ENCODE assay signal across 28 cellular contexts in genomic region chr2:9439536-9439935, GRCh38. TPM values are rescaled to one million over a fixed set of nuclear protein-coding genes. Genes with fewer than 3 reads are reported as not detected.
A peak's percentile ranks its signal among the peaks of the same experiment; 100 is the strongest.
DNase-seq lines count a peak whose midpoint lies in the region; ATAC-seq and TF ChIP-seq lines count a peak whose summit lies in the region.
"Had no signal": no experiment of that assay in that cellular context is flagged by ENCODE, and none has a peak within 500 bp of the region (broad histone marks: within the 10 kb centered on the region; RNA-seq: fewer than 3 reads in every experiment).

No MANE protein-coding gene starts in this region.

- CTCF ChIA-PET in IMR-90 (lab: Yijun Ruan, JAX) = interaction anchor here (0.8 kb wide), 1 partner anchor 9 kb away, joined by 3 read pairs; no protein-coding TSS in a partner anchor

- BruUV-seq in IMR-90 (replicated peaks; lab: Mats Ljungman, UMichigan) = no TSS peak

- H2BK120ac ChIP-seq in IMR-90 (ENCODE audit: low read depth, low read length) = peak overlapping the region; percentile 100
- no peak overlapping the region for H2BK120ac ChIP-seq in mesenchymal stem cell (ENCODE audit: low read depth, low read length)

- H4K5ac ChIP-seq in IMR-90 (ENCODE audit: low read depth, low read length) = peak overlapping the region; percentile 100

- H2BK5ac ChIP-seq in IMR-90 (ENCODE audit: low read depth, low read length, poor library complexity, severe bottlenecking) (peak overlapping the region; percentile 100), mesenchymal stem cell (ENCODE audit: low read depth, low read length, poor library complexity, severe bottlenecking) (no peak overlapping the region)

- no peaks in the 10 kb centered on the region for H3K9me3 Mint-ChIP-seq in osteocyte (ENCODE audit: unreplicated experiment)
- H3K9me3 Mint-ChIP-seq in T-helper 2 cell treated with Interferon-gamma antibody and Interleukin-4, amounts not matched to agents 5 μg/mL and 100 μg/mL, for 36 hours = no peaks in the 10 kb centered on the region
- H3K9me3 Mint-ChIP-seq: CD4-positive, alpha-beta T cell; mesothelial cell of epicardium; naive thymus-derived CD4-positive, alpha-beta T cell had no signal

- H3K4me3 ChIP-seq in ACC112 (ENCODE audit: low read depth, low read length) (no peak overlapping the region), IMR-90 (ENCODE audit: insufficient read depth, low read depth, low read length) (no peak overlapping the region), mesenchymal stem cell (ENCODE audit: insufficient read depth in 1 of 2, low read depth in 1 of 2, low read length in 2 of 2) (no peak overlapping the region)
- H3K4me3 ChIP-seq: psoas muscle, sigmoid colon, SJCRH30, upper lobe of right lung had no signal

- H2AK5ac ChIP-seq in IMR-90 (ENCODE audit: low read depth, low read length) = peak overlapping the region; percentile 100
- no peak overlapping the region for H2AK5ac ChIP-seq in mesenchymal stem cell (ENCODE audit: low read length, severe bottlenecking)

- H3K79me1 ChIP-seq in IMR-90 (ENCODE audit: low read depth in 1 of 2, low read length in 2 of 2) (peaks cover 4% of the 10 kb centered on the region in 2 experiments; a peak in 3 of 4 replicates), mesenchymal stem cell (replicated peaks; ENCODE audit: low read length, poor library complexity, severe bottlenecking) (no peaks in the 10 kb centered on the region)

- no peaks in the 10 kb centered on the region for H3K79me2 ChIP-seq in ACC112 (ENCODE audit: control insufficient read depth, insufficient read depth, low read length, unreplicated experiment)

- H2BK15ac ChIP-seq in IMR-90 (ENCODE audit: low read depth, low read length) (peak overlapping the region; percentile 100; the same call in 1 of the 3 replicates), mesenchymal stem cell (ENCODE audit: low read depth, poor library complexity, severe bottlenecking) (no peak overlapping the region)

- peak overlapping the region; percentile 100 for H3K14ac ChIP-seq in IMR-90 (replicated peaks; ENCODE audit: low read depth, low read length)
- H3K14ac ChIP-seq in mesenchymal stem cell (ENCODE audit: low read length in 2 of 2) = no peak overlapping the region

- H2AFZ ChIP-seq in ACC112 (ENCODE audit: low read length, unreplicated experiment) (no peak overlapping the region), IMR-90 (replicated peaks; ENCODE audit: low read length, poor library complexity) (peak overlapping the region; percentile 71), mesenchymal stem cell (ENCODE audit: low read depth, low read length) (no peak overlapping the region)

- WGBS in IMR-90 (ENCODE audit: extremely low coverage in 2 of 2, insufficient read length in 1 of 2), 2 experiments = no CpG with 5 or more reads among the region's 1 CpG
- WGBS in mesenchymal stem cell = no CpG with 5 or more reads among the region's 1 CpG

- in situ Hi-C loops in IMR-90 (cut with MboI; ENCODE audit: low sequenced_read_pairs) = no loop called here

- H3K4me1 Mint-ChIP-seq in osteocyte (ENCODE audit: unreplicated experiment) = no peaks in the 10 kb centered on the region
- H3K4me1 Mint-ChIP-seq in T-helper 2 cell treated with Interferon-gamma antibody and Interleukin-4, amounts not matched to agents 5 μg/mL and 100 μg/mL, for 36 hours (ENCODE audit: low read depth) = no peaks in the 10 kb centered on the region
- H3K4me1 Mint-ChIP-seq: brain; mesothelial cell of epicardium; naive thymus-derived CD4-positive, alpha-beta T cell had no signal

- H3K36me3 Mint-ChIP-seq in osteocyte (ENCODE audit: unreplicated experiment) = peaks cover 48% of the 10 kb centered on the region
- peaks cover 42% of the 10 kb centered on the region for H3K36me3 Mint-ChIP-seq in T-helper 2 cell treated with Interferon-gamma antibody and Interleukin-4, amounts not matched to agents 5 μg/mL and 100 μg/mL, for 36 hours (ENCODE audit: low read depth)

- H4K20me1 ChIP-seq in IMR-90 (ENCODE audit: insufficient read depth, low read length) = peaks cover 13% of the 10 kb centered on the region; the same call in 1 of the 2 replicates

- H3K27me3 ChIP-seq in ACC112 (ENCODE audit: insufficient read depth, low read length) (no peaks in the 10 kb centered on the region), IMR-90 (ENCODE audit: control insufficient read depth, insufficient read depth, low read length) (no peaks in the 10 kb centered on the region), mesenchymal stem cell (ENCODE audit: control insufficient read depth in 1 of 2, insufficient read depth in 1 of 2, low read length in 2 of 2) (no peaks in the 10 kb centered on the region)
- H3K27me3 ChIP-seq: neutrophil, sigmoid colon, SJCRH30, upper lobe of right lung had no signal

- POLR2A ChIA-PET in IMR-90 (lab: Charles Lee; ENCODE audit: unreplicated experiment) = interaction anchor here (0.7 kb wide), 1 partner anchor 355 kb away, joined by 3 read pairs; no protein-coding TSS in a partner anchor

- H4K91ac ChIP-seq in IMR-90 (ENCODE audit: insufficient read depth, low read depth, low read length) (peak overlapping the region; percentile 99), mesenchymal stem cell (ENCODE audit: low read length) (no peak overlapping the region)

- no peak for TF ChIP-seq RAD21 in IMR-90 (IDR thresholded peaks at IDR 0.05; ENCODE audit: low read length)

- H3K4ac ChIP-seq in IMR-90 (ENCODE audit: low read depth, low read length) (peak overlapping the region; percentile 100), mesenchymal stem cell (ENCODE audit: low read depth in 1 of 2, low read length in 2 of 2) (no peak overlapping the region)

- H3K23ac ChIP-seq in IMR-90 (ENCODE audit: low read depth, low read length) (peak overlapping the region; percentile 99), mesenchymal stem cell (ENCODE audit: low read length in 2 of 2) (no peak overlapping the region)

- DNase-seq in IMR-90 (peak; percentile 61), mesenchymal stem cell (peak; percentile 45), osteocyte (ENCODE audit: extremely low spot score, unreplicated experiment) (no peak)
- DNase-seq in activated naive CD4-positive, alpha-beta T cell treated with anti-CD3 and anti-CD28 coated beads, Interleukin-2, amount 50 U/mL, for 16 hours = no peak
- no peak for DNase-seq in T-helper 2 cell treated with Interferon-gamma antibody and Interleukin-4, amounts not matched to agents 5 μg/mL and 100 μg/mL, for 36 hours (ENCODE audit: low spot score)
- DNase-seq: activated CD4-positive, alpha-beta T cell treated with anti-CD3 and anti-CD28 coated beads, Interleukin-2, amount 50 U/mL, for 48 hours; activated gamma-delta T cell treated with Interleukin-2 at 50 U/mL for 16 hours; activated T-cell treated with anti-CD3 and anti-CD28 coated beads, Interleukin-2, amount 50 U/mL, for 48 hours; CD4-positive, alpha-beta T cell; H7; KBM-7; naive thymus-derived CD4-positive, alpha-beta T cell; NCI-H1105; NCI-H187 treated with DMSO at 0.1 percent for 48 hours; NCI-H2171; psoas muscle; sigmoid colon; SJCRH30; stimulated activated CD4-positive, alpha-beta T cell treated with anti-CD3 and anti-CD28 coated beads, Interleukin-15, amount 100 ng/mL, for 24 hours; stimulated activated CD4-positive, alpha-beta T cell treated with anti-CD3 and anti-CD28 coated beads, Interleukin-4, amount 100 ng/mL, for 4 hours; T-helper 1 cell; upper lobe of right lung had no signal

- H3K9me3 ChIP-seq in IMR-90 (ENCODE audit: control insufficient read depth, insufficient read depth, low read length) (no peaks in the 10 kb centered on the region), mesenchymal stem cell (ENCODE audit: control insufficient read depth, low read length) (no peaks in the 10 kb centered on the region)
- H3K9me3 ChIP-seq: neutrophil, psoas muscle, sigmoid colon, SJCRH30, upper lobe of right lung had no signal

- intact Hi-C loops in IMR-90 (cut with micrococcal nuclease) = no loop called here

- ATAC-seq in IMR-90 (ENCODE audit: low read depth) (peak; percentile 25), GM18868 (IDR thresholded peaks at IDR 0.05; ENCODE audit: unreplicated experiment) (no peak)
- ATAC-seq: naive thymus-derived CD4-positive, alpha-beta T cell; psoas muscle; upper lobe of right lung had no signal

- no peaks in the 10 kb centered on the region for H3K27me3 Mint-ChIP-seq in osteocyte (ENCODE audit: unreplicated experiment)
- no peaks in the 10 kb centered on the region for H3K27me3 Mint-ChIP-seq in T-helper 2 cell treated with Interferon-gamma antibody and Interleukin-4, amounts not matched to agents 5 μg/mL and 100 μg/mL, for 36 hours (ENCODE audit: low read depth)
- H3K27me3 Mint-ChIP-seq: brain; CD4-positive, alpha-beta T cell; naive thymus-derived CD4-positive, alpha-beta T cell had no signal

- dilution Hi-C loops in IMR-90 (cut with HindIII; ENCODE audit: low sequenced_read_pairs, unreplicated experiment) = no loop called here

- TF ChIP-seq CTCF in IMR-90 (conservative IDR thresholded peaks at IDR 0.05; ENCODE audit: low read depth, low read length) (no peak), osteocyte (IDR thresholded peaks at IDR 0.05) (no peak)

- TF ChIP-seq POLR2A in IMR-90 (IDR thresholded peaks at IDR 0.05; ENCODE audit: low read depth, low read length) = no peak

- H3K56ac ChIP-seq in IMR-90 (ENCODE audit: extremely low read depth, insufficient read depth, low read length) = peak overlapping the region; percentile 87; the same call in 1 of the 2 replicates

- peak overlapping the region; percentile 85 for H2AK9ac ChIP-seq in IMR-90 (replicated peaks; ENCODE audit: low read depth, low read length, poor library complexity)

- peak overlapping the region; percentile 100 for H3K18ac ChIP-seq in IMR-90 (ENCODE audit: low read depth, low read length)
- H3K18ac ChIP-seq in mesenchymal stem cell (ENCODE audit: low read depth in 1 of 2, low read length in 2 of 2) = no peak overlapping the region

- H3K4me2 ChIP-seq in IMR-90 (ENCODE audit: low read depth, low read length) (peak overlapping the region; percentile 88), mesenchymal stem cell (ENCODE audit: low read length, poor library complexity, severe bottlenecking) (no peak overlapping the region)

- H3K27ac ChIP-seq in ACC112 (ENCODE audit: low read depth, low read length) (peak overlapping the region; percentile 77), IMR-90 (ENCODE audit: insufficient read depth, low read length) (peak overlapping the region; percentile 100), cingulate gyrus (ENCODE audit: low read depth, low read length) (peak overlapping the region; percentile 6), mesenchymal stem cell (ENCODE audit: low read length, poor library complexity, severe bottlenecking) (no peak overlapping the region)
- H3K27ac ChIP-seq: neutrophil, psoas muscle, sigmoid colon, SJCRH30, upper lobe of right lung had no signal

- H3K9ac ChIP-seq in IMR-90 (ENCODE audit: low read depth, low read length) (peak overlapping the region; percentile 77), mesenchymal stem cell (ENCODE audit: low read length) (peak overlapping the region; percentile 85)

- H3K4me1 ChIP-seq in ACC112 (ENCODE audit: control insufficient read depth, insufficient read depth, low read length, unreplicated experiment) = peaks cover 4% of the 10 kb centered on the region
- peaks cover 11% of the 10 kb centered on the region for H3K4me1 ChIP-seq in IMR-90 (ENCODE audit: control insufficient read depth, insufficient read depth, low read length)
- H3K4me1 ChIP-seq in mesenchymal stem cell (ENCODE audit: control insufficient read depth, insufficient read depth, low read depth, low read length) = no peaks in the 10 kb centered on the region
- H3K4me1 ChIP-seq: psoas muscle, sigmoid colon, SJCRH30, upper lobe of right lung had no signal

- H4K8ac ChIP-seq in IMR-90 (ENCODE audit: low read depth in 2 of 2, low read length in 2 of 2) (peak overlapping the region; percentile 82 to 100), mesenchymal stem cell (ENCODE audit: low read length) (no peak overlapping the region)

- H3K4me3 Mint-ChIP-seq in osteocyte (ENCODE audit: unreplicated experiment) = no peak overlapping the region
- no peak overlapping the region for H3K4me3 Mint-ChIP-seq in T-helper 2 cell treated with Interferon-gamma antibody and Interleukin-4, amounts not matched to agents 5 μg/mL and 100 μg/mL, for 36 hours
- H3K4me3 Mint-ChIP-seq: brain; CD4-positive, alpha-beta T cell; mesothelial cell of epicardium; naive thymus-derived CD4-positive, alpha-beta T cell had no signal

- peaks cover 7% of the 10 kb centered on the region; the same call in 1 of the 2 replicates for H3K9me1 ChIP-seq in IMR-90 (ENCODE audit: insufficient read depth, low read length)

- no peak overlapping the region for H3K27ac Mint-ChIP-seq in osteocyte (ENCODE audit: unreplicated experiment)
- no peak overlapping the region for H3K27ac Mint-ChIP-seq in T-helper 2 cell treated with Interferon-gamma antibody and Interleukin-4, amounts not matched to agents 5 μg/mL and 100 μg/mL, for 36 hours
- H3K27ac Mint-ChIP-seq: brain; mesothelial cell of epicardium; naive thymus-derived CD4-positive, alpha-beta T cell had no signal

- peak overlapping the region; percentile 100 for H2BK20ac ChIP-seq in IMR-90 (ENCODE audit: low read depth, low read length)

- H2BK12ac ChIP-seq in mesenchymal stem cell (ENCODE audit: low read length in 2 of 2) = no peak overlapping the region

- peaks cover 44% of the 10 kb centered on the region for H3K36me3 ChIP-seq in ACC112 (ENCODE audit: insufficient read depth, low read length)
- peaks cover 20% of the 10 kb centered on the region for H3K36me3 ChIP-seq in IMR-90 (ENCODE audit: control insufficient read depth, insufficient read depth, low read length)
- H3K36me3 ChIP-seq in mesenchymal stem cell (ENCODE audit: control insufficient read depth in 1 of 2, insufficient read depth in 2 of 2, low read depth in 1 of 2, low read length in 2 of 2) = peaks cover 27 to 74% of the 10 kb centered on the region in 2 experiments

RNA-seq across cellular contexts. Expression of gene CPSF3, which starts 16.1 kb away (rescaled TPM):
- 64.5 and 72.8 TPM in 2 replicates for total RNA-seq in IMR-90 (2012; rRNA removed)
- 24.7 and 29.2 TPM in 2 replicates for polyA plus RNA-seq in IMR-90 (2012; rRNA removed)
- polyA plus RNA-seq in IMR-90 (2012; cell fraction: cytosol; rRNA removed) = 3.7 and 6.6 TPM in 2 replicates
- 2.8 and 28.8 TPM in 2 replicates for polyA plus RNA-seq in IMR-90 (2012; cell fraction: nucleus; rRNA removed; ENCODE audit: low replicate concordance)
- 26.5 TPM for polyA plus RNA-seq in mesenchymal stem cell (2013, experiment 1 of 2)
- polyA plus RNA-seq in mesenchymal stem cell (2013, experiment 2 of 2) = 27.3 TPM
- 27.7 and 28.8 TPM in 2 replicates for total RNA-seq in osteocyte

RNA-seq across cellular contexts. Expression of gene ITGB1BP1, which starts 16.2 kb away (rescaled TPM):
- total RNA-seq in IMR-90 (2012; rRNA removed) (48.6 and 61.1 TPM in 2 replicates), osteocyte (91.8 and 98.0 TPM in 2 replicates)
- 88.1 and 93.9 TPM in 2 replicates for polyA plus RNA-seq in IMR-90 (2012; rRNA removed)
- polyA plus RNA-seq in IMR-90 (2012; cell fraction: cytosol; rRNA removed) = 28.5 and 49.7 TPM in 2 replicates
- polyA plus RNA-seq in IMR-90 (2012; cell fraction: nucleus; rRNA removed; ENCODE audit: low replicate concordance) = 30.7 and 134 TPM in 2 replicates
- 138 TPM for polyA plus RNA-seq in mesenchymal stem cell (2013, experiment 1 of 2)
- 132 TPM for polyA plus RNA-seq in mesenchymal stem cell (2013, experiment 2 of 2)

RNA-seq across cellular contexts. Expression of gene IAH1, which starts 34.8 kb away (rescaled TPM):
- 58.6 and 89.8 TPM in 2 replicates for total RNA-seq in IMR-90 (2012; rRNA removed)
- polyA plus RNA-seq in IMR-90 (2012; rRNA removed) = 74.3 and 84.5 TPM in 2 replicates
- 35.1 and 39.0 TPM in 2 replicates for polyA plus RNA-seq in IMR-90 (2012; cell fraction: cytosol; rRNA removed)
- polyA plus RNA-seq in IMR-90 (2012; cell fraction: nucleus; rRNA removed; ENCODE audit: low replicate concordance) = 9.4 and 49.6 TPM in 2 replicates
- polyA plus RNA-seq in mesenchymal stem cell (2013, experiment 1 of 2) = not detected
- polyA plus RNA-seq in mesenchymal stem cell (2013, experiment 2 of 2) = not detected
- 68.7 and 71.6 TPM in 2 replicates for total RNA-seq in osteocyte
- total RNA-seq: SJCRH30 had no signal

Comparison
In these comparisons a context has a peak if more than half of its experiments do, and no peak if none do; other contexts are left out.
1. DNase-seq: peak in IMR-90 (single experiment) and mesenchymal stem cell (single experiment); none in activated naive CD4-positive, alpha-beta T cell treated with anti-CD3 and anti-CD28 coated beads, Interleukin-2, amount 50 U/mL, for 16 hours (single experiment), osteocyte (single experiment) and T-helper 2 cell treated with Interferon-gamma antibody and Interleukin-4, amounts not matched to agents 5 μg/mL and 100 μg/mL, for 36 hours (single experiment).